ENCODE assay signal across 11 cellular contexts in genomic region chr19:1245884-1246816, GRCh38. TPM values are rescaled to one million over a fixed set of nuclear protein-coding genes. Genes with fewer than 3 reads are reported as not detected.
DNase-seq lines count a peak whose midpoint lies in the region; ATAC-seq, FAIRE-seq and TF ChIP-seq lines count a peak whose summit lies in the region.
"Had no signal": no experiment of that assay in that cellular context is flagged by ENCODE, and none has a peak within 500 bp of the region (broad histone marks: within the 10 kb centered on the region; RNA-seq: fewer than 3 reads in every experiment).

No MANE protein-coding gene starts in this region.

- in situ Hi-C loops in brain microvascular endothelial cell (cut with HindIII; ENCODE audit: low pct_ligation_motif_present, low sequenced_read_pairs) = loop anchor here (25.0 kb wide), 1 partner anchor 134 kb away; the partner anchor contains the start of gene GPX4

- intact Hi-C loops in right lobe of liver (cut with DNase I) = no loop called here

- peaks cover 31% of the 10 kb centered on the region for H4K20me1 ChIP-seq in astrocyte (ENCODE audit: insufficient read depth, low read length)

- H3K27ac ChIP-seq in astrocyte (ENCODE audit: low read depth, low read length) = no peak overlapping the region
- peak overlapping the region; percentile 56 to 92 (median 66) for H3K27ac ChIP-seq in right lobe of liver
- peak overlapping the region; percentile 88 for H3K27ac ChIP-seq in suprapubic skin
- no peak overlapping the region for H3K27ac ChIP-seq in brain microvascular endothelial cell

- no peak overlapping the region for H3K4me2 ChIP-seq in astrocyte (ENCODE audit: low read length)

- peaks cover 4% of the 10 kb centered on the region for H3K4me1 Mint-ChIP-seq in astrocyte (ENCODE audit: low read depth, unreplicated experiment)

- H2AFZ ChIP-seq in astrocyte (ENCODE audit: low read depth, low read length) = no peak overlapping the region

- TF ChIP-seq POLR2A in right lobe of liver (IDR thresholded peaks at IDR 0.05) (peak; percentile 26), suprapubic skin (IDR thresholded peaks at IDR 0.05) (no peak)

- H3K4me3 ChIP-seq in astrocyte (ENCODE audit: insufficient read depth, low read depth, low read length) = no peak overlapping the region
- peak overlapping the region in 2 of 3 donors; percentile 30 to 40 for H3K4me3 ChIP-seq in right lobe of liver
- H3K4me3 ChIP-seq in suprapubic skin = peak overlapping the region; percentile 42
- H3K4me3 ChIP-seq in brain microvascular endothelial cell (ENCODE audit: low read depth, low read length) = no peak overlapping the region

- H3K4me1 ChIP-seq in astrocyte (ENCODE audit: insufficient read depth, low read length) = peaks cover 36% of the 10 kb centered on the region
- H3K4me1 ChIP-seq in right lobe of liver = peaks cover 0 to 61% (median 25%) of the 10 kb centered on the region in 4 donors
- H3K4me1 ChIP-seq in suprapubic skin = peaks cover 70% of the 10 kb centered on the region

- H3K27me3 ChIP-seq in astrocyte (ENCODE audit: insufficient read depth, low read length) (no peaks in the 10 kb centered on the region), right lobe of liver (no peaks in the 10 kb centered on the region), suprapubic skin (no peaks in the 10 kb centered on the region), brain microvascular endothelial cell (replicated peaks) (no peaks in the 10 kb centered on the region)

- no peaks in the 10 kb centered on the region for H3K36me3 Mint-ChIP-seq in astrocyte (ENCODE audit: low read depth, unreplicated experiment)

- H3K36me3 ChIP-seq in astrocyte (ENCODE audit: insufficient read depth, low read length) = no peaks in the 10 kb centered on the region
- peaks cover 0 to 5% (median 1%) of the 10 kb centered on the region in 4 donors for H3K36me3 ChIP-seq in right lobe of liver
- peaks cover 12% of the 10 kb centered on the region for H3K36me3 ChIP-seq in suprapubic skin
- peaks cover 15% of the 10 kb centered on the region for H3K36me3 ChIP-seq in brain microvascular endothelial cell (replicated peaks)

- H3K27ac Mint-ChIP-seq in astrocyte (ENCODE audit: unreplicated experiment) = peak overlapping the region; percentile 53
- H3K27ac Mint-ChIP-seq: activated B cell treated with CpG ODN at 0.5 μM for 24 hours; stimulated activated naive CD8-positive, alpha-beta T cell treated with anti-CD3 and anti-CD28 coated beads, Interleukin-15, Interleukin-2, amounts not matched to agents 100 ng/mL and 50 ng/mL, for 24 hours had no signal

- peaks cover 55% of the 10 kb centered on the region for H3K79me2 ChIP-seq in astrocyte (ENCODE audit: insufficient read depth, low read length)

- 16% methylated on average over 5 of the region's 24 CpGs for WGBS in right lobe of liver (ENCODE audit: insufficient coverage, low coverage, low lambda C conversion rate, missing lambda C conversion rate)
- 64% methylated on average over 8 of the region's 24 CpGs for WGBS in suprapubic skin

- TF ChIP-seq EP300 in suprapubic skin (IDR thresholded peaks at IDR 0.05) = peak; percentile 78

- FAIRE-seq in astrocyte (lab: Jason Lieb, UNC) = no peak

- peak overlapping the region; percentile 50 for H3K4me3 Mint-ChIP-seq in astrocyte (ENCODE audit: unreplicated experiment)
- H3K4me3 Mint-ChIP-seq: stimulated activated naive CD8-positive, alpha-beta T cell treated with anti-CD3 and anti-CD28 coated beads, Interleukin-15, Interleukin-2, amounts not matched to agents 100 ng/mL and 50 ng/mL, for 24 hours had no signal

- TF ChIP-seq CTCF in astrocyte (IDR thresholded peaks at IDR 0.05; ENCODE audit: insufficient read depth, low read depth, low read length) (no peak), right lobe of liver (IDR thresholded peaks at IDR 0.05) (no peak), suprapubic skin (IDR thresholded peaks at IDR 0.05) (no peak), brain microvascular endothelial cell (IDR thresholded peaks at IDR 0.05; ENCODE audit: low read depth, low read length, missing control alignments) (no peak)

- no peak overlapping the region for H3K9ac ChIP-seq in astrocyte (ENCODE audit: low read length)

- ATAC-seq in right lobe of liver (peak; percentile 0 to 41 (median 22)), GM19023 (IDR thresholded peaks at IDR 0.05; ENCODE audit: unreplicated experiment) (no peak), HG03571 (IDR thresholded peaks at IDR 0.05; ENCODE audit: unreplicated experiment) (no peak)

- H3K9me3 ChIP-seq in astrocyte (ENCODE audit: insufficient read depth, low read depth, low read length) (no peaks in the 10 kb centered on the region), right lobe of liver (no peaks in the 10 kb centered on the region), suprapubic skin (no peaks in the 10 kb centered on the region)

- no peaks in the 10 kb centered on the region for H3K27me3 Mint-ChIP-seq in astrocyte (ENCODE audit: low read depth, unreplicated experiment)
- H3K27me3 Mint-ChIP-seq: activated B cell treated with CpG ODN at 0.5 μM for 24 hours; stimulated activated naive CD8-positive, alpha-beta T cell treated with anti-CD3 and anti-CD28 coated beads, Interleukin-15, Interleukin-2, amounts not matched to agents 100 ng/mL and 50 ng/mL, for 24 hours had no signal

- DNase-seq in NCI-H2196 (lab: John Stamatoyannopoulos, UW; ENCODE audit: unreplicated experiment) = peak; percentile 12
- DNase-seq in NCI-H2196 treated with DMSO at 0.1 percent for 48 hours (lab: John Stamatoyannopoulos, UW; ENCODE audit: unreplicated experiment) = no peak
- DNase-seq in astrocyte (ENCODE audit: low read depth) = no peak
- DNase-seq in right lobe of liver = peak; percentile 74 to 95 (median 95)
- peak in 1 of 2 donors; percentile 86 for DNase-seq in suprapubic skin (ENCODE audit: low spot score in 2 of 2)
- no peak for DNase-seq in brain microvascular endothelial cell
- DNase-seq: activated B cell treated with CpG ODN at 0.5 μM for 24 hours, H7 had no signal

- H3K9me3 Mint-ChIP-seq in astrocyte (ENCODE audit: unreplicated experiment) = no peaks in the 10 kb centered on the region
- H3K9me3 Mint-ChIP-seq: activated B cell treated with CpG ODN at 0.5 μM for 24 hours; stimulated activated naive CD8-positive, alpha-beta T cell treated with anti-CD3 and anti-CD28 coated beads, Interleukin-15, Interleukin-2, amounts not matched to agents 100 ng/mL and 50 ng/mL, for 24 hours had no signal

RNA-seq across cellular contexts. Expression of gene MIDN, which starts 2.2 kb away (rescaled TPM):
- total RNA-seq in astrocyte (119 and 141 TPM in 2 replicates), right lobe of liver (10 to 100 TPM; 22.3 to 55.1 (median 29.3) TPM), suprapubic skin (100 to 1,000 TPM in 2 of 4 donors, 10 to 100 TPM in 2; 89.0 to 153 (median 105) TPM)

RNA-seq across cellular contexts. Expression of gene ATP5F1D, which starts 4.6 kb away (rescaled TPM):
- 154 and 170 TPM in 2 replicates for total RNA-seq in astrocyte
- 100 to 1,000 TPM in 5 of 6 experiments, 10 to 100 TPM in 1; 98.1 to 240 (median 137) TPM for total RNA-seq in right lobe of liver
- 100 to 1,000 TPM; 102 to 205 (median 137) TPM for total RNA-seq in suprapubic skin

RNA-seq across cellular contexts. Expression of gene CBARP, which starts 8.3 kb away (rescaled TPM):
- total RNA-seq in astrocyte (18.8 and 19.8 TPM in 2 replicates), right lobe of liver (under 1 TPM; 0.15 to 0.62 (median 0.31) TPM), suprapubic skin (1 to 10 TPM; 2.9 to 8.6 (median 5.1) TPM)

RNA-seq across cellular contexts. Expression of gene CIRBP, which starts 23.0 kb away (rescaled TPM):
- total RNA-seq in astrocyte = 184 and 215 TPM in 2 replicates
- 100 to 1,000 TPM in 2 of 6 experiments, 10 to 100 TPM in 4; 69.2 to 111 (median 89.5) TPM for total RNA-seq in right lobe of liver
- 100 to 1,000 TPM; 338 to 672 (median 451) TPM for total RNA-seq in suprapubic skin

RNA-seq across cellular contexts. Expression of gene FAM174C, which starts 29.2 kb away (rescaled TPM):
- total RNA-seq in astrocyte (50.5 and 50.8 TPM in 2 replicates), right lobe of liver (100 to 1,000 TPM in 1 of 6 experiments, 10 to 100 TPM in 5; 34.0 to 103 (median 43.8) TPM), suprapubic skin (10 to 100 TPM; 44.3 to 72.5 (median 58.2) TPM)

Comparison
In these comparisons a context has a peak if more than half of its experiments do, and no peak if none do; other contexts are left out.
1. DNase-seq: peak in NCI-H2196 (single experiment) and right lobe of liver (3 of 3); none in NCI-H2196 treated with DMSO at 0.1 percent for 48 hours (single experiment), astrocyte (single experiment) and brain microvascular endothelial cell (single experiment).
2. H3K27ac ChIP-seq: peak in right lobe of liver (3 of 3) and suprapubic skin (single experiment); none in astrocyte (single experiment) and brain microvascular endothelial cell (single experiment).
3. H3K4me3 ChIP-seq: peak in right lobe of liver (2 of 3) and suprapubic skin (single experiment); none in astrocyte (single experiment) and brain microvascular endothelial cell (single experiment).
4. ATAC-seq: peak in right lobe of liver (4 of 4); none in GM19023 (single experiment) and HG03571 (single experiment).